In the genomic region with DNA sequence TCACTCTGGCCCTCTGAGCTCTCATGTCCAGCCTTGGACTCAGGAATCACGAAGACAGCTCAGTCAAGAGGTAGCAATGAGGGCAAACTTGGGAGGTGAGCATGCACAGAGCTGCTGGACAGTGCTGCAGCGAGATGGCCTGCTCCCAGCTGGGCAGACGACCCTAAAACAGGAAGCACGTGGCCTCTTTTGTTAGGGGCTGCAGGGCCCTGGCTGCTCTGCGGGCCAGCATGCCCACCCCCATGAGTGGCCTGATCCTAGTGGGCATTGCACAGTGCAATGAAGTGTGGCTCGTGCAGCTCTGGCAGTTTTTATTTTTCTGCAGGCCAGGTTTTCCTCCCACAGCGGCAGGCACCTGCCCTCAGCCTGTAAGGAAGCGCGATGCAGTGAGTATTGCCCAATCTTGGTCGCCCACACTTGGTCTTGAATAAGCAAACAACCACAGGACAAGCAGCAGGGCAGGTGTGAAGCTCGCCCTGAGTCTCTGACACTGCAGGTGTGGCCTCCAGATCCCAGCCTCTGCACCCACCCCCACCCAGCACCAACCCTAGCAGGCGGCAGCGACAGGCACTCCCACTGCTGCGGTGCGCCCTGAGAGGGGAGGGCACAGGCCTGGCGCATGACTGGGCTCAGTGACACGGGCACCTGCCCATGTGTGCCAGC, we compare ENCODE assay signal across 8 cellular contexts.
DNase-seq lines count a peak whose midpoint lies in the region; ATAC-seq and TF ChIP-seq lines count a peak whose summit lies in the region.

No MANE protein-coding gene starts in this region.

- no peak for TF ChIP-seq CTCF in CD4-positive, alpha-beta T cell (IDR thresholded peaks at IDR 0.05)
- TF ChIP-seq CTCF in smooth muscle cell (IDR thresholded peaks at IDR 0.05; ENCODE audit: borderline replicate concordance, insufficient read depth, poor library complexity, severe bottlenecking): no peak

- no peak overlapping the region for H2AFZ ChIP-seq in smooth muscle cell (ENCODE audit: low read depth)

- peaks cover 93% of the 10 kb centered on the region for H3K4me1 Mint-ChIP-seq in CD4-positive, alpha-beta T cell (ENCODE audit: low read depth)
- peaks cover 70 to 93% of the 10 kb centered on the region in 2 donors for H3K4me1 Mint-ChIP-seq in stimulated activated naive B cell treated with anti-CD40 and anti-IgM and Interleukin-4, amounts not matched to agents 10 μg/mL and 1 μg/mL and 100 μg/mL, for 72 hours

- H3K4me2 ChIP-seq in smooth muscle cell: no peak overlapping the region

- no peaks in the 10 kb centered on the region for H3K36me3 ChIP-seq in smooth muscle cell (ENCODE audit: low read depth)

- H3K9me3 ChIP-seq in CD4-positive, alpha-beta T cell (ENCODE audit: control insufficient read depth, low read length): no peaks in the 10 kb centered on the region
- no peaks in the 10 kb centered on the region for H3K9me3 ChIP-seq in smooth muscle cell (replicated peaks; ENCODE audit: low read depth)

- CTCF ChIA-PET in CD4-positive, alpha-beta T cell (lab: Charles Lee): interaction anchor here (0.9 to 4.0 kb wide), 4 partner anchors 8 to 119 kb away, joined by 3 to 19 read pairs (median 4); a partner anchor contains a TSS

- DNase-seq in CD4-positive, alpha-beta T cell: peak; percentile 37 to 75 (median 60)
- DNase-seq in RPMI8226 (peak; percentile 92), ureter (ENCODE audit: low spot score) (no peak), smooth muscle cell (lab: John Stamatoyannopoulos, UW; ENCODE audit: unreplicated experiment) (no peak), AG20443 (ENCODE audit: low spot score) (no peak)
- DNase-seq in central memory CD4-positive, alpha-beta T cell: peak; percentile 73
- no peak for DNase-seq in stimulated activated naive B cell treated with anti-CD40 and anti-IgM and Interleukin-4, amounts not matched to agents 10 μg/mL and 1 μg/mL and 100 μg/mL, for 72 hours

- no peak overlapping the region for H3K4me3 ChIP-seq in smooth muscle cell

- POLR2A ChIA-PET in CD4-positive, alpha-beta T cell (lab: Charles Lee): interaction anchor here (0.7 to 2.1 kb wide), 11 partner anchors 12 to 99 kb away, joined by 3 to 7 read pairs (median 3); no protein-coding TSS in a partner anchor

- H3K79me2 ChIP-seq in smooth muscle cell (ENCODE audit: low read depth): no peaks in the 10 kb centered on the region

- no peaks in the 10 kb centered on the region for H3F3A ChIP-seq in smooth muscle cell (ENCODE audit: low read depth)

- H4K20me1 ChIP-seq in smooth muscle cell (ENCODE audit: low read depth): no peaks in the 10 kb centered on the region

- no peaks in the 10 kb centered on the region for H3K27me3 Mint-ChIP-seq in CD4-positive, alpha-beta T cell
- H3K27me3 Mint-ChIP-seq in stimulated activated naive B cell treated with anti-CD40 and anti-IgM and Interleukin-4, amounts not matched to agents 10 μg/mL and 1 μg/mL and 100 μg/mL, for 72 hours: no peaks in the 10 kb centered on the region

- H3K27ac Mint-ChIP-seq in CD4-positive, alpha-beta T cell: peak overlapping the region; percentile 96
- H3K27ac Mint-ChIP-seq in stimulated activated naive B cell treated with anti-CD40 and anti-IgM and Interleukin-4, amounts not matched to agents 10 μg/mL and 1 μg/mL and 100 μg/mL, for 72 hours: peak overlapping the region; percentile 67

- peak overlapping the region; percentile 82 for H3K4me3 Mint-ChIP-seq in CD4-positive, alpha-beta T cell
- peak overlapping the region in 1 of 2 donors; percentile 26 for H3K4me3 Mint-ChIP-seq in stimulated activated naive B cell treated with anti-CD40 and anti-IgM and Interleukin-4, amounts not matched to agents 10 μg/mL and 1 μg/mL and 100 μg/mL, for 72 hours

- 85% methylated on average over 16 of the region's 17 CpGs for WGBS in smooth muscle cell (ENCODE audit: low lambda C conversion rate)

- no peaks in the 10 kb centered on the region for H3K27me3 ChIP-seq in CD4-positive, alpha-beta T cell (ENCODE audit: control insufficient read depth, insufficient read depth, low read length)
- H3K27me3 ChIP-seq in smooth muscle cell (ENCODE audit: low read depth): no peaks in the 10 kb centered on the region

- intact Hi-C loops in CD4-positive, alpha-beta T cell (cut with DNase I, micrococcal nuclease): loop anchor here in 1 of 2 experiments (5.0 kb wide), 1 partner anchor 60 kb away; a partner anchor contains a TSS

- peaks cover 82% of the 10 kb centered on the region for H3K36me3 Mint-ChIP-seq in CD4-positive, alpha-beta T cell (ENCODE audit: low read depth)
- H3K36me3 Mint-ChIP-seq in stimulated activated naive B cell treated with anti-CD40 and anti-IgM and Interleukin-4, amounts not matched to agents 10 μg/mL and 1 μg/mL and 100 μg/mL, for 72 hours: peaks cover 23 to 49% of the 10 kb centered on the region in 2 donors

- H3K4me1 ChIP-seq in smooth muscle cell (ENCODE audit: low read depth): peaks cover 26% of the 10 kb centered on the region

- ATAC-seq in CD4-positive, alpha-beta T cell (ENCODE audit: poor library complexity): peak; percentile 92
- ATAC-seq in HG02852 (IDR thresholded peaks at IDR 0.05; ENCODE audit: unreplicated experiment): peak; percentile 42
- ATAC-seq in stimulated activated naive B cell treated with anti-CD40 and anti-IgM and Interleukin-4, amounts not matched to agents 10 μg/mL and 1 μg/mL and 100 μg/mL, for 72 hours (replicated peaks): peak; percentile 62 to 71

- H3K9ac ChIP-seq in smooth muscle cell (ENCODE audit: low read depth): no peak overlapping the region

- peak overlapping the region; percentile 57 for H3K27ac ChIP-seq in CD4-positive, alpha-beta T cell (ENCODE audit: low read depth, low read length)
- no peak overlapping the region for H3K27ac ChIP-seq in smooth muscle cell (ENCODE audit: low read depth)

- no peaks in the 10 kb centered on the region for H3K9me3 Mint-ChIP-seq in CD4-positive, alpha-beta T cell
- H3K9me3 Mint-ChIP-seq in stimulated activated naive B cell treated with anti-CD40 and anti-IgM and Interleukin-4, amounts not matched to agents 10 μg/mL and 1 μg/mL and 100 μg/mL, for 72 hours: no peaks in the 10 kb centered on the region

Comparison
In these comparisons a context has a peak if more than half of its experiments do, and no peak if none do; other contexts are left out.
1. ATAC-seq: peak in every context shown above with its lines; median percentile 92 in CD4-positive, alpha-beta T cell; 66 in stimulated activated naive B cell treated with anti-CD40 and anti-IgM and Interleukin-4, amounts not matched to agents 10 μg/mL and 1 μg/mL and 100 μg/mL, for 72 hours; 42 in HG02852.
2. DNase-seq: peak in CD4-positive, alpha-beta T cell (10 of 10), RPMI8226 (single experiment) and central memory CD4-positive, alpha-beta T cell (single experiment); none in stimulated activated naive B cell treated with anti-CD40 and anti-IgM and Interleukin-4, amounts not matched to agents 10 μg/mL and 1 μg/mL and 100 μg/mL, for 72 hours (single experiment), ureter (single experiment), smooth muscle cell (single experiment) and AG20443 (single experiment).